2 cellular contexts compared by ENCODE assay signal in the genomic region with DNA sequence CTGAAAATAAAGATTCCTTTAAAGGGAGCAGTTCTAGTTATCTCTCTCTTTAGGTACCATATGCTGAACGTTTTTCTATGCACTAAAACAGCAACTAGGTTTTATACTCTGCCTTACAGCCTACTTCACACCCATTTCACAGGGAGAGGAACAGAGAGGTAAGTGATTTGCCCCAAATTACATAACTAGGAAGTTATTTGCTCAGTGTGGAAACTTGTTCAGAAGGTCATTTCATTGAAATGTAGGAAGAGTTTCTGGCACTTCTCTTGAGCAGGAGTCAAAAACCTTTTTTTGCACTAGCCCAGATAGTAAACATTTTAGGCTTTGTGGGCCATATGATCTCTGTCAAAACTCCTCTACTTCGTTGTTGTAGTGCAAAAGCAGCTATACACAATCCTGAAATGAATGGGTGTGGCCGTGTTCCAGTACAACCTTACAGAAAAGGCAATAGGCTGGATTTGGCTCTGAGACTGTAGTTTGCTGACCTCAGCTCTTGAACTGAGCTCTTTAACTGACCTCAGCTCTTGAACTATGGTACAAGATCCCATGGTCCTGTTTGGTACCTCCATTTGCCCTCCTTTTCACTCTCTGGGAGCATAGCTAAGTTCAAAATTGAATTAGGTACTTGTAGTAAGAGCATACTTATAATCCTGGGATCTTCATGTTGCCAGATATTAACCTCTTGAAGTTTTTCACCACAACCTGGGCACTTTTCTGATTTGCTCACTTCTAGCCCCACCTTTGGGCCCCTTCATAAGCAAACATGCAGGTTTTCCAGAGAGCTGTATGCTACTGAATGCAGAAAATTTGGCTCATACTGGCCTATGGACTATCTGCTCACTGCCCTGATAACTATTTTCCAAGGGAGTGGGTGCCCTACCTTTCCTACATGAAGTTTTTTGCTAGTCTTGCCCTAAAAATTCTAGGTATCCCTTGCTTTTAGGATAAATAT.
A peak's percentile ranks its signal among the peaks of the same experiment; 100 is the strongest.
TF ChIP-seq lines count a peak whose summit lies in the region.

No MANE protein-coding gene starts in this region.

TF ChIP-seq in liver, 16 proteins besides CTCF, POLR2A, EP300 and RAD21:
- TF ChIP-seq RXRA (IDR thresholded peaks at IDR 0.05) (peak; percentile 16 to 35), HNF4G (IDR thresholded peaks at IDR 0.05) (peak; percentile 6), FOXA2 (IDR thresholded peaks at IDR 0.05) (peak; percentile 10), HNF4A (conservative IDR thresholded peaks at IDR 0.05) (peak; percentile 25 to 61)
- TF ChIP-seq, protein P1, sequence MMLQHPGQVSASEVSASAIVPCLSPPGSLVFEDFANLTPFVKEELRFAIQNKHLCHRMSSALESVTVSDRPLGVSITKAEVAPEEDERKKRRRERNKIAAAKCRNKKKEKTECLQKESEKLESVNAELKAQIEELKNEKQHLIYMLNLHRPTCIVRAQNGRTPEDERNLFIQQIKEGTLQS (IDR thresholded peaks at IDR 0.05) = no peak
TF ChIP-seq in liver: peak in this region for 4.

TF ChIP-seq in HepG2, 621 proteins besides CTCF, POLR2A, EP300 and RAD21:
- TF ChIP-seq FOXA3 (CRISPR knock-in tag; IDR thresholded peaks at IDR 0.05) = no peak
- TF ChIP-seq, protein P2, sequence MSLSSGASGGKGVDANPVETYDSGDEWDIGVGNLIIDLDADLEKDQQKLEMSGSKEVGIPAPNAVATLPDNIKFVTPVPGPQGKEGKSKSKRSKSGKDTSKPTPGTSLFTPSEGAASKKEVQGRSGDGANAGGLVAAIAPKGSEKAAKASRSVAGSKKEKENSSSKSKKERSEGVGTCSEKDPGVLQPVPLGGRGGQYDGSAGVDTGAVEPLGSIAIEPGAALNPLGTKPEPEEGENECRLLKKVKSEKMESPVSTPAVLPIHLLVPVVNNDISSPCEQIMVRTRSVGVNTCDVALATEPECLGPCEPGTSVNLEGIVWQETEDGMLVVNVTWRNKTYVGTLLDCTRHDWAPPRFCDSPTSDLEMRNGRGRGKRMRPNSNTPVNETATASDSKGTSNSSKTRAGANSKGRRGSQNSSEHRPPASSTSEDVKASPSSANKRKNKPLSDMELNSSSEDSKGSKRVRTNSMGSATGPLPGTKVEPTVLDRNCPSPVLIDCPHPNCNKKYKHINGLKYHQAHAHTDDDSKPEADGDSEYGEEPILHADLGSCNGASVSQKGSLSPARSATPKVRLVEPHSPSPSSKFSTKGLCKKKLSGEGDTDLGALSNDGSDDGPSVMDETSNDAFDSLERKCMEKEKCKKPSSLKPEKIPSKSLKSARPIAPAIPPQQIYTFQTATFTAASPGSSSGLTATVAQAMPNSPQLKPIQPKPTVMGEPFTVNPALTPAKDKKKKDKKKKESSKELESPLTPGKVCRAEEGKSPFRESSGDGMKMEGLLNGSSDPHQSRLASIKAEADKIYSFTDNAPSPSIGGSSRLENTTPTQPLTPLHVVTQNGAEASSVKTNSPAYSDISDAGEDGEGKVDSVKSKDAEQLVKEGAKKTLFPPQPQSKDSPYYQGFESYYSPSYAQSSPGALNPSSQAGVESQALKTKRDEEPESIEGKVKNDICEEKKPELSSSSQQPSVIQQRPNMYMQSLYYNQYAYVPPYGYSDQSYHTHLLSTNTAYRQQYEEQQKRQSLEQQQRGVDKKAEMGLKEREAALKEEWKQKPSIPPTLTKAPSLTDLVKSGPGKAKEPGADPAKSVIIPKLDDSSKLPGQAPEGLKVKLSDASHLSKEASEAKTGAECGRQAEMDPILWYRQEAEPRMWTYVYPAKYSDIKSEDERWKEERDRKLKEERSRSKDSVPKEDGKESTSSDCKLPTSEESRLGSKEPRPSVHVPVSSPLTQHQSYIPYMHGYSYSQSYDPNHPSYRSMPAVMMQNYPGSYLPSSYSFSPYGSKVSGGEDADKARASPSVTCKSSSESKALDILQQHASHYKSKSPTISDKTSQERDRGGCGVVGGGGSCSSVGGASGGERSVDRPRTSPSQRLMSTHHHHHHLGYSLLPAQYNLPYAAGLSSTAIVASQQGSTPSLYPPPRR (CRISPR knock-in tag; IDR thresholded peaks at IDR 0.05; ENCODE audit: borderline replicate concordance) = no peak
- no peak for TF ChIP-seq ZNF557 (CRISPR knock-in tag; IDR thresholded peaks at IDR 0.05)
- no peak for TF ChIP-seq MATR3 (CRISPR knock-in tag; IDR thresholded peaks at IDR 0.05)
- TF ChIP-seq, protein P3, sequence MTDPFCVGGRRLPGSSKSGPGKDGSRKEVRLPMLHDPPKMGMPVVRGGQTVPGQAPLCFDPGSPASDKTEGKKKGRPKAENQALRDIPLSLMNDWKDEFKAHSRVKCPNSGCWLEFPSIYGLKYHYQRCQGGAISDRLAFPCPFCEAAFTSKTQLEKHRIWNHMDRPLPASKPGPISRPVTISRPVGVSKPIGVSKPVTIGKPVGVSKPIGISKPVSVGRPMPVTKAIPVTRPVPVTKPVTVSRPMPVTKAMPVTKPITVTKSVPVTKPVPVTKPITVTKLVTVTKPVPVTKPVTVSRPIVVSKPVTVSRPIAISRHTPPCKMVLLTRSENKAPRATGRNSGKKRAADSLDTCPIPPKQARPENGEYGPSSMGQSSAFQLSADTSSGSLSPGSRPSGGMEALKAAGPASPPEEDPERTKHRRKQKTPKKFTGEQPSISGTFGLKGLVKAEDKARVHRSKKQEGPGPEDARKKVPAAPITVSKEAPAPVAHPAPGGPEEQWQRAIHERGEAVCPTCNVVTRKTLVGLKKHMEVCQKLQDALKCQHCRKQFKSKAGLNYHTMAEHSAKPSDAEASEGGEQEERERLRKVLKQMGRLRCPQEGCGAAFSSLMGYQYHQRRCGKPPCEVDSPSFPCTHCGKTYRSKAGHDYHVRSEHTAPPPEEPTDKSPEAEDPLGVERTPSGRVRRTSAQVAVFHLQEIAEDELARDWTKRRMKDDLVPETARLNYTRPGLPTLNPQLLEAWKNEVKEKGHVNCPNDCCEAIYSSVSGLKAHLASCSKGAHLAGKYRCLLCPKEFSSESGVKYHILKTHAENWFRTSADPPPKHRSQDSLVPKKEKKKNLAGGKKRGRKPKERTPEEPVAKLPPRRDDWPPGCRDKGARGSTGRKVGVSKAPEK (CRISPR knock-in tag; IDR thresholded peaks at IDR 0.05; ENCODE audit: borderline replicate concordance) = no peak
- TF ChIP-seq, protein P4, sequence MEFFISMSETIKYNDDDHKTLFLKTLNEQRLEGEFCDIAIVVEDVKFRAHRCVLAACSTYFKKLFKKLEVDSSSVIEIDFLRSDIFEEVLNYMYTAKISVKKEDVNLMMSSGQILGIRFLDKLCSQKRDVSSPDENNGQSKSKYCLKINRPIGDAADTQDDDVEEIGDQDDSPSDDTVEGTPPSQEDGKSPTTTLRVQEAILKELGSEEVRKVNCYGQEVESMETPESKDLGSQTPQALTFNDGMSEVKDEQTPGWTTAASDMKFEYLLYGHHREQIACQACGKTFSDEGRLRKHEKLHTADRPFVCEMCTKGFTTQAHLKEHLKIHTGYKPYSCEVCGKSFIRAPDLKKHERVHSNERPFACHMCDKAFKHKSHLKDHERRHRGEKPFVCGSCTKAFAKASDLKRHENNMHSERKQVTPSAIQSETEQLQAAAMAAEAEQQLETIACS (CRISPR knock-in tag; IDR thresholded peaks at IDR 0.05) = no peak
- TF ChIP-seq, protein P5, sequence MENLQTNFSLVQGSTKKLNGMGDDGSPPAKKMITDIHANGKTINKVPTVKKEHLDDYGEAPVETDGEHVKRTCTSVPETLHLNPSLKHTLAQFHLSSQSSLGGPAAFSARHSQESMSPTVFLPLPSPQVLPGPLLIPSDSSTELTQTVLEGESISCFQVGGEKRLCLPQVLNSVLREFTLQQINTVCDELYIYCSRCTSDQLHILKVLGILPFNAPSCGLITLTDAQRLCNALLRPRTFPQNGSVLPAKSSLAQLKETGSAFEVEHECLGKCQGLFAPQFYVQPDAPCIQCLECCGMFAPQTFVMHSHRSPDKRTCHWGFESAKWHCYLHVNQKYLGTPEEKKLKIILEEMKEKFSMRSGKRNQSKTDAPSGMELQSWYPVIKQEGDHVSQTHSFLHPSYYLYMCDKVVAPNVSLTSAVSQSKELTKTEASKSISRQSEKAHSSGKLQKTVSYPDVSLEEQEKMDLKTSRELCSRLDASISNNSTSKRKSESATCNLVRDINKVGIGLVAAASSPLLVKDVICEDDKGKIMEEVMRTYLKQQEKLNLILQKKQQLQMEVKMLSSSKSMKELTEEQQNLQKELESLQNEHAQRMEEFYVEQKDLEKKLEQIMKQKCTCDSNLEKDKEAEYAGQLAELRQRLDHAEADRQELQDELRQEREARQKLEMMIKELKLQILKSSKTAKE (CRISPR knock-in tag; IDR thresholded peaks at IDR 0.05; ENCODE audit: borderline replicate concordance) = no peak
- TF ChIP-seq, protein P6, sequence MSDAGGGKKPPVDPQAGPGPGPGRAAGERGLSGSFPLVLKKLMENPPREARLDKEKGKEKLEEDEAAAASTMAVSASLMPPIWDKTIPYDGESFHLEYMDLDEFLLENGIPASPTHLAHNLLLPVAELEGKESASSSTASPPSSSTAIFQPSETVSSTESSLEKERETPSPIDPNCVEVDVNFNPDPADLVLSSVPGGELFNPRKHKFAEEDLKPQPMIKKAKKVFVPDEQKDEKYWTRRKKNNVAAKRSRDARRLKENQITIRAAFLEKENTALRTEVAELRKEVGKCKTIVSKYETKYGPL (CRISPR knock-in tag; IDR thresholded peaks at IDR 0.05) = no peak
- TF ChIP-seq, protein P7, sequence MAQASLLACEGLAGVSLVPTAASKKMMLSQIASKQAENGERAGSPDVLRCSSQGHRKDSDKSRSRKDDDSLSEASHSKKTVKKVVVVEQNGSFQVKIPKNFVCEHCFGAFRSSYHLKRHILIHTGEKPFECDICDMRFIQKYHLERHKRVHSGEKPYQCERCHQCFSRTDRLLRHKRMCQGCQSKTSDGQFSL (CRISPR knock-in tag; IDR thresholded peaks at IDR 0.05) = no peak
- TF ChIP-seq, protein P8, sequence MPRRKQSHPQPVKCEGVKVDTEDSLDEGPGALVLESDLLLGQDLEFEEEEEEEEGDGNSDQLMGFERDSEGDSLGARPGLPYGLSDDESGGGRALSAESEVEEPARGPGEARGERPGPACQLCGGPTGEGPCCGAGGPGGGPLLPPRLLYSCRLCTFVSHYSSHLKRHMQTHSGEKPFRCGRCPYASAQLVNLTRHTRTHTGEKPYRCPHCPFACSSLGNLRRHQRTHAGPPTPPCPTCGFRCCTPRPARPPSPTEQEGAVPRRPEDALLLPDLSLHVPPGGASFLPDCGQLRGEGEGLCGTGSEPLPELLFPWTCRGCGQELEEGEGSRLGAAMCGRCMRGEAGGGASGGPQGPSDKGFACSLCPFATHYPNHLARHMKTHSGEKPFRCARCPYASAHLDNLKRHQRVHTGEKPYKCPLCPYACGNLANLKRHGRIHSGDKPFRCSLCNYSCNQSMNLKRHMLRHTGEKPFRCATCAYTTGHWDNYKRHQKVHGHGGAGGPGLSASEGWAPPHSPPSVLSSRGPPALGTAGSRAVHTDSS (CRISPR knock-in tag; conservative IDR thresholded peaks at IDR 0.05) = no peak
- TF ChIP-seq, protein P9, sequence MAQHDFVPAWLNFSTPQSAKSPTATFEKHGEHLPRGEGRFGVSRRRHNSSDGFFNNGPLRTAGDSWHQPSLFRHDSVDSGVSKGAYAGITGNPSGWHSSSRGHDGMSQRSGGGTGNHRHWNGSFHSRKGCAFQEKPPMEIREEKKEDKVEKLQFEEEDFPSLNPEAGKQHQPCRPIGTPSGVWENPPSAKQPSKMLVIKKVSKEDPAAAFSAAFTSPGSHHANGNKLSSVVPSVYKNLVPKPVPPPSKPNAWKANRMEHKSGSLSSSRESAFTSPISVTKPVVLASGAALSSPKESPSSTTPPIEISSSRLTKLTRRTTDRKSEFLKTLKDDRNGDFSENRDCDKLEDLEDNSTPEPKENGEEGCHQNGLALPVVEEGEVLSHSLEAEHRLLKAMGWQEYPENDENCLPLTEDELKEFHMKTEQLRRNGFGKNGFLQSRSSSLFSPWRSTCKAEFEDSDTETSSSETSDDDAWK (CRISPR knock-in tag; IDR thresholded peaks at IDR 0.05) = no peak
